Comparison of ENCODE assay signal across 7 cellular contexts in the genomic region with DNA sequence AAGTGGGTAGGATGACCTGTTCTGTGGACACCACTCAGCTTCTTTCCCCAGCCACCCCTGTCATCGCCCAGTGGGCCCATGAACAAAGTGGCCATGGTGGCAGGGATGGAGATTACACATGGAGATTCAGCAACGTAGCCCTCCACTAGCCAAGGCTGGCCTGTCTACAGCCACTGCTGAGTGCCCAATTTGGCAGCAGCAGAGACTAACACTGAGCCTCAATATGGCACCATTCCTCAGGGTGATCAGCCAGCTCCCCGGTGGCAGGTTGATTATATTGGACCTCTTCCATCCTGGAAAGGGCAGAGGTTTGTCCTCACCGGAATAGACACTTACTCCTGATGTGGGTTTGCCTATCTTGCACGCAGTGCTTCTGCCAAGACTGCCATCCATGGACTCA. TPM values are rescaled to one million over a fixed set of nuclear protein-coding genes. Genes with fewer than 3 reads are reported as not detected.
"Had no signal": no experiment of that assay in that cellular context is flagged by ENCODE, and none has a peak within 500 bp of the region (broad histone marks: within the 10 kb centered on the region; RNA-seq: fewer than 3 reads in every experiment).

No MANE protein-coding gene starts in this region.

RNA-seq across cellular contexts. Expression of gene DOK7, which starts 4.0 kb away (rescaled TPM):
- total RNA-seq: subcutaneous adipose tissue had no signal

RNA-seq across cellular contexts. Expression of gene HGFAC, which starts 17.4 kb away (rescaled TPM):
- total RNA-seq: stomach, subcutaneous adipose tissue, suprapubic skin, tibial nerve, transverse colon, ureter, vagina had no signal
